In the genomic region with DNA sequence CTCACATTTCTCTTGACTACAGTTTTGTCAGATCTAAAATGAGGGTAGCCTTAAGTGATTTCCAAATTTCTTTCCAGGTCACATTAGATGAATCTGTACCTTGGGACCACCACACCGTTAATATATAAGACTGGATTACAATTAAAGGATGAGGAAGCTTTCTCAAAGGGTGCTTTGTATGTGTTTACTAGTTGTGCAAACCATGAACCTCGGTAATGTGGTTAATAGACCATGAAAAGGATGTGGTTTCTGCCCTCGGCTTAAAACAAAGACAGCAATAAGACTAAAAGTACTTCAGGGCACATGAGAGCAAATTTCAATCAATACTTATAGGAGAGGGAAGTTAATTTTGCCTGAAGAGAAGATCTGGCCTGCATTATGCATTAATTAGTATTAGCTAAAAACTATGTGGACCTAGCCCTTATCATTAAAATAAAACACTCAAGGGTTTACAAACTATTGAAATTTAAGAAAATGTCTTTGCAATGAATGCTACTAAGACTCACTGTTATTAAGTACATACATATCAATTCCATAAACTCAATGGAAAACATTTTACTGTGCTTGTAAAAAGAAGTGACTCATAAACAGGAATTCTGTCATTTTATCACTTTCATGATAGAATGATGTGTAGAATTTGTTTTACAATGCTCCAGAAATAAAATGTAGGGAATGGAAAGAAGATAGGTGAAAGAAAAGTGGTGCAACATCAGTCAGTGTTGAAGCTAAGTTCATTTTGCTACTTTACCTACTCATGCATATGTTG, we compare ENCODE assay signal across 8 cellular contexts. TPM values are rescaled to one million over a fixed set of nuclear protein-coding genes. Genes with fewer than 3 reads are reported as not detected.
DNase-seq lines count a peak whose midpoint lies in the region; ATAC-seq, FAIRE-seq and TF ChIP-seq lines count a peak whose summit lies in the region.

No MANE protein-coding gene starts in this region.

- no peak overlapping the region for H3K18ac ChIP-seq in mesendoderm (ENCODE audit: low read length)

- ATAC-seq in GM21390 (IDR thresholded peaks at IDR 0.05; ENCODE audit: unreplicated experiment) = peak; percentile 42

- FAIRE-seq in GM12892 (lab: Jason Lieb, UNC) = peak; percentile 79

- H3K27ac ChIP-seq in VCaP = peak overlapping the region; percentile 98
- peak overlapping the region; percentile 93 to 96 for H3K27ac ChIP-seq in mucosa of rectum (ENCODE audit: low read depth in 2 of 2, low read length in 2 of 2)
- H3K27ac ChIP-seq in mesendoderm (ENCODE audit: low read depth, low read length) = no peak overlapping the region

- no peaks in the 10 kb centered on the region for H3K36me3 ChIP-seq in mucosa of rectum (ENCODE audit: control insufficient read depth in 2 of 2, insufficient read depth in 2 of 2, low read length in 2 of 2)
- H3K36me3 ChIP-seq in mesendoderm (ENCODE audit: control insufficient read depth, insufficient read depth, low read length) = no peaks in the 10 kb centered on the region

- H3K56ac ChIP-seq in mesendoderm (ENCODE audit: low read length) = no peak overlapping the region

- no peak overlapping the region for H3K4me2 ChIP-seq in mesendoderm (ENCODE audit: low read length)

- no peak for TF ChIP-seq POLR2A in GM12892 (IDR thresholded peaks at IDR 0.05; ENCODE audit: low read depth, low read length)

- H2BK120ac ChIP-seq in mesendoderm (ENCODE audit: low read depth, low read length) = no peak overlapping the region

- DNase-seq in GM12892 (ENCODE audit: insufficient read length) (no peak), HT1080 (ENCODE audit: low read depth) (peak; percentile 32), Ammon's horn (ENCODE audit: low spot score) (no peak), middle frontal gyrus (ENCODE audit: extremely low spot score, low spot score) (no peak), mesendoderm (no peak)

- H2BK5ac ChIP-seq in mesendoderm (ENCODE audit: low read length) = no peak overlapping the region

- peak overlapping the region; percentile 70 to 87 for H3K4me3 ChIP-seq in mucosa of rectum (ENCODE audit: low read length in 2 of 2)
- no peak overlapping the region for H3K4me3 ChIP-seq in mesendoderm (ENCODE audit: low read length)

- TF ChIP-seq CTCF in VCaP (conservative IDR thresholded peaks at IDR 0.05) = no peak

- no peak overlapping the region for H3K4ac ChIP-seq in mesendoderm (ENCODE audit: low read depth, low read length)

- H3K27me3 ChIP-seq in mucosa of rectum (ENCODE audit: control insufficient read depth in 2 of 2, insufficient read depth in 2 of 2, low read length in 2 of 2) (no peaks in the 10 kb centered on the region), mesendoderm (ENCODE audit: insufficient read depth, low read length, poor library complexity) (no peaks in the 10 kb centered on the region)

- no peak overlapping the region for H4K5ac ChIP-seq in mesendoderm (ENCODE audit: low read length)

- no peaks in the 10 kb centered on the region for H3K79me2 ChIP-seq in mesendoderm (ENCODE audit: control insufficient read depth, insufficient read depth, low read length)

- no peak overlapping the region for H2AK5ac ChIP-seq in mesendoderm (ENCODE audit: low read length)

- no peak overlapping the region for H4K8ac ChIP-seq in mesendoderm (ENCODE audit: low read depth, low read length)

- H3K9ac ChIP-seq in mucosa of rectum (ENCODE audit: low read depth in 1 of 2, low read length in 2 of 2) (no peak overlapping the region), mesendoderm (ENCODE audit: low read length) (no peak overlapping the region)

- no CpG with 5 or more reads among the region's 3 CpGs for WGBS in mesendoderm (ENCODE audit: extremely low coverage, insufficient coverage, low lambda C conversion rate)

- no peaks in the 10 kb centered on the region for H3K79me1 ChIP-seq in mesendoderm (ENCODE audit: low read length)

- H3K4me1 ChIP-seq in mucosa of rectum (ENCODE audit: control insufficient read depth in 2 of 2, insufficient read depth in 2 of 2, low read length in 2 of 2) = peaks cover 3 to 4% of the 10 kb centered on the region in 2 donors
- H3K4me1 ChIP-seq in mesendoderm (ENCODE audit: control insufficient read depth, low read depth, low read length) = no peaks in the 10 kb centered on the region

- no peak overlapping the region for H3K23ac ChIP-seq in mesendoderm (ENCODE audit: low read length)

- H3K9me3 ChIP-seq in mucosa of rectum (ENCODE audit: control insufficient read depth in 2 of 2, low read length in 2 of 2) = no peaks in the 10 kb centered on the region

- no peak overlapping the region for H2BK15ac ChIP-seq in mesendoderm (replicated peaks; ENCODE audit: low read depth)

RNA-seq across cellular contexts. Expression of a gene that starts 0.9 kb away (rescaled TPM):
- 9.7 TPM for polyA plus RNA-seq in GM12892 (2012; ENCODE audit: missing spikeins)
- total RNA-seq in HT1080 (2014; rRNA removed; shearing (Covaris generic)) = 12.4 and 13.8 TPM in 2 replicates
- 20.3 and 24.3 TPM in 2 replicates for polyA plus RNA-seq in HT1080 (2015; cell fraction: cytosol; rRNA removed)
- 9.2 and 9.7 TPM in 2 replicates for polyA plus RNA-seq in HT1080 (2015; cell fraction: nucleus; rRNA removed)
- 4.6 TPM for polyA plus RNA-seq in mesendoderm (2013, experiment 1 of 2)
- 4.8 TPM for polyA plus RNA-seq in mesendoderm (2013, experiment 2 of 2)
